In the genomic region with DNA sequence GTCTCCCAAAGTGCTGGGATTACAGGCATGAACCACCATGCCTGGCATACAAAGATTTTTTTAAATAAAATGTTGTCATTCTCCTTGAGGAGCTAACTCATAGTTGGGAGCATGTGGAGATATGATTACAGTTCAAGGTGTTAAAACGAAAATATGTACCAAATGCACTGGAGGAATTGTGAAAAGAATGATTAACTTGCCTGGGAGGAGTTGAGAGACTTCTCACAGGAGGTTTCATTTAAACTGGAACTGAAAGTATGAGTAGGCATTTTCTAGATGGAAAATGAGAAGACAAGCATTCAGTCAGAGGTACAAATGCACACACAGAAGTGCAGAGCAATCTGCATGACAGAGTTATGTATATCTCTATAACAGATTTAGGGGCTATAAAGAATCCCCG, we compare ENCODE assay signal across 1 cellular context.
TF ChIP-seq lines count a peak whose summit lies in the region.

No MANE protein-coding gene starts in this region.

TF ChIP-seq in GM23338, 12 proteins besides CTCF, POLR2A, EP300 and RAD21 (continued from another document):
- TF ChIP-seq, protein P1, sequence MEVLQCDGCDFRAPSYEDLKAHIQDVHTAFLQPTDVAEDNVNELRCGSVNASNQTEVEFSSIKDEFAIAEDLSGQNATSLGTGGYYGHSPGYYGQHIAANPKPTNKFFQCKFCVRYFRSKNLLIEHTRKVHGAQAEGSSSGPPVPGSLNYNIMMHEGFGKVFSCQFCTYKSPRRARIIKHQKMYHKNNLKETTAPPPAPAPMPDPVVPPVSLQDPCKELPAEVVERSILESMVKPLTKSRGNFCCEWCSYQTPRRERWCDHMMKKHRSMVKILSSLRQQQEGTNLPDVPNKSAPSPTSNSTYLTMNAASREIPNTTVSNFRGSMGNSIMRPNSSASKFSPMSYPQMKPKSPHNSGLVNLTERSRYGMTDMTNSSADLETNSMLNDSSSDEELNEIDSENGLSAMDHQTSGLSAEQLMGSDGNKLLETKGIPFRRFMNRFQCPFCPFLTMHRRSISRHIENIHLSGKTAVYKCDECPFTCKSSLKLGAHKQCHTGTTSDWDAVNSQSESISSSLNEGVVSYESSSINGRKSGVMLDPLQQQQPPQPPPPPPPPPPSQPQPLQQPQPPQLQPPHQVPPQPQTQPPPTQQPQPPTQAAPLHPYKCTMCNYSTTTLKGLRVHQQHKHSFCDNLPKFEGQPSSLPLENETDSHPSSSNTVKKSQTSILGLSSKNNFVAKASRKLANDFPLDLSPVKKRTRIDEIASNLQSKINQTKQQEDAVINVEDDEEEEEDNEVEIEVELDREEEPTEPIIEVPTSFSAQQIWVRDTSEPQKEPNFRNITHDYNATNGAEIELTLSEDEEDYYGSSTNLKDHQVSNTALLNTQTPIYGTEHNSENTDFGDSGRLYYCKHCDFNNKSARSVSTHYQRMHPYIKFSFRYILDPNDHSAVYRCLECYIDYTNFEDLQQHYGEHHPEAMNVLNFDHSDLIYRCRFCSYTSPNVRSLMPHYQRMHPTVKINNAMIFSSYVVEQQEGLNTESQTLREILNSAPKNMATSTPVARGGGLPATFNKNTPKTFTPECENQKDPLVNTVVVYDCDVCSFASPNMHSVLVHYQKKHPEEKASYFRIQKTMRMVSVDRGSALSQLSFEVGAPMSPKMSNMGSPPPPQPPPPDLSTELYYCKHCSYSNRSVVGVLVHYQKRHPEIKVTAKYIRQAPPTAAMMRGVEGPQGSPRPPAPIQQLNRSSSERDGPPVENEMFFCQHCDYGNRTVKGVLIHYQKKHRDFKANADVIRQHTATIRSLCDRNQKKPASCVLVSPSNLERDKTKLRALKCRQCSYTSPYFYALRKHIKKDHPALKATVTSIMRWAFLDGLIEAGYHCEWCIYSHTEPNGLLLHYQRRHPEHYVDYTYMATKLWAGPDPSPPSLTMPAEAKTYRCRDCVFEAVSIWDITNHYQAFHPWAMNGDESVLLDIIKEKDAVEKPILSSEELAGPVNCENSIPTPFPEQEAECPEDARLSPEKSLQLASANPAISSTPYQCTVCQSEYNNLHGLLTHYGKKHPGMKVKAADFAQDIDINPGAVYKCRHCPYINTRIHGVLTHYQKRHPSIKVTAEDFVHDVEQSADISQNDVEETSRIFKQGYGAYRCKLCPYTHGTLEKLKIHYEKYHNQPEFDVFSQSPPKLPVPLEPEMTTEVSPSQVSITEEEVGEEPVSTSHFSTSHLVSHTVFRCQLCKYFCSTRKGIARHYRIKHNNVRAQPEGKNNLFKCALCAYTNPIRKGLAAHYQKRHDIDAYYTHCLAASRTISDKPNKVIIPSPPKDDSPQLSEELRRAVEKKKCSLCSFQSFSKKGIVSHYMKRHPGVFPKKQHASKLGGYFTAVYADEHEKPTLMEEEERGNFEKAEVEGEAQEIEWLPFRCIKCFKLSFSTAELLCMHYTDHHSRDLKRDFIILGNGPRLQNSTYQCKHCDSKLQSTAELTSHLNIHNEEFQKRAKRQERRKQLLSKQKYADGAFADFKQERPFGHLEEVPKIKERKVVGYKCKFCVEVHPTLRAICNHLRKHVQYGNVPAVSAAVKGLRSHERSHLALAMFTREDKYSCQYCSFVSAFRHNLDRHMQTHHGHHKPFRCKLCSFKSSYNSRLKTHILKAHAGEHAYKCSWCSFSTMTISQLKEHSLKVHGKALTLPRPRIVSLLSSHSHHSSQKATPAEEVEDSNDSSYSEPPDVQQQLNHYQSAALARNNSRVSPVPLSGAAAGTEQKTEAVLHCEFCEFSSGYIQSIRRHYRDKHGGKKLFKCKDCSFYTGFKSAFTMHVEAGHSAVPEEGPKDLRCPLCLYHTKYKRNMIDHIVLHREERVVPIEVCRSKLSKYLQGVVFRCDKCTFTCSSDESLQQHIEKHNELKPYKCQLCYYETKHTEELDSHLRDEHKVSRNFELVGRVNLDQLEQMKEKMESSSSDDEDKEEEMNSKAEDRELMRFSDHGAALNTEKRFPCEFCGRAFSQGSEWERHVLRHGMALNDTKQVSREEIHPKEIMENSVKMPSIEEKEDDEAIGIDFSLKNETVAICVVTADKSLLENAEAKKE (CRISPR knock-in tag; IDR thresholded peaks at IDR 0.05), result no peak
- no peak for TF ChIP-seq REST (IDR thresholded peaks at IDR 0.05; ENCODE audit: unreplicated experiment)
- no peak for TF ChIP-seq NANOG (IDR thresholded peaks at IDR 0.05; ENCODE audit: borderline replicate concordance)
